In the genomic region with DNA sequence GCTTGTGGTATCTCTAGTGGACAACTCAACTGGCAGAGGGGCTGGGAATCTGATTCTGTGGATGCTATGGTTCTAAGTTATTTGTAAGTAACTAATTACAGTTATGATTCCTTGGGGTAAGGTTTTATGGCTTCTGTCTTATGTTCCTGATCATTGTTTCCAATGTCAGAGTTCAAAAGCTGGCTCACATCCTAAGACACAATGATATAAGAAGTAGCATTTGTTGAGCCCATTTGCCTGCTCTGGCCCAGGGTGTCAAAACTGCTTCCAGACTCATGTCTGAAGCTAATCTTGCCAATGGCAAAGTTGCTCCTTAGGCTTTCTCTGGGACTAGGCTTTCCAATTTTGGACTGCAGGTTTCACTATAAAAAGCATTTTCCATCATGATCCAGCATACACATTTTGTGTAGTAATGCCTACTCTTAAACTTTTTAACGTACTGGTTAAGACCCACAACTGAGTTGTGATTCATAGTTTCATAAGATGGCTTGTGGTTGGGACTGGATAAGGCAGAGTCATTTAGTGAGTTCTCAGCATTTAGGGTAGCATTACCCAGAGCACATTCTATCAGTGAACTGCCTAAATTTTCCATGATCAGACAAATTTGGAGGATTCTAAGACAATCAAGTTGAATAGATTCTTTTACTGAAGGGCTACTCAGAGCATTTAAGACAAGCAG, we compare ENCODE assay signal across 10 cellular contexts.
DNase-seq lines count a peak whose midpoint lies in the region; ATAC-seq and TF ChIP-seq lines count a peak whose summit lies in the region.
"Had no signal": no experiment of that assay in that cellular context is flagged by ENCODE, and none has a peak within 500 bp of the region (broad histone marks: within the 10 kb centered on the region; RNA-seq: fewer than 3 reads in every experiment).

No MANE protein-coding gene starts in this region.

- H3K27ac ChIP-seq in tibial artery: no peak overlapping the region
- H3K27ac ChIP-seq: colonic mucosa had no signal

- H3K4me3 ChIP-seq in fibroblast of mammary gland (ENCODE audit: control insufficient read depth, low read depth, low read length) (no peak overlapping the region), foreskin fibroblast (ENCODE audit: low read depth in 1 of 2, low read length in 2 of 2) (no peak overlapping the region), tibial artery (no peak overlapping the region)
- H3K4me3 ChIP-seq: colonic mucosa, MG63 had no signal

- intact Hi-C loops in tibial artery (cut with DNase I; ENCODE audit: low total_unique reads): no loop called here

- H3K4me1 ChIP-seq in tibial artery: peaks cover 0 to 18% (median 6%) of the 10 kb centered on the region in 4 donors
- H3K4me1 ChIP-seq: colonic mucosa had no signal

- no peaks in the 10 kb centered on the region for H3K9me3 ChIP-seq in tibial artery
- H3K9me3 ChIP-seq: colonic mucosa, MG63 had no signal

- no peaks in the 10 kb centered on the region for H3K27me3 ChIP-seq in tibial artery
- H3K27me3 ChIP-seq: colonic mucosa, MG63 had no signal

- TF ChIP-seq CTCF in fibroblast of mammary gland (conservative IDR thresholded peaks at IDR 0.05; ENCODE audit: control insufficient read depth, insufficient read depth, low read depth, low read length) (no peak), foreskin fibroblast (IDR thresholded peaks at IDR 0.05; ENCODE audit: low read depth, low read length) (no peak), tibial artery (IDR thresholded peaks at IDR 0.05) (no peak)

- ATAC-seq in GM18520 (IDR thresholded peaks at IDR 0.05; ENCODE audit: unreplicated experiment) (peak; percentile 79), GM21423 (IDR thresholded peaks at IDR 0.05; ENCODE audit: unreplicated experiment) (peak; percentile 65), HG03439 (IDR thresholded peaks at IDR 0.05; ENCODE audit: unreplicated experiment) (peak; percentile 85)

- peaks cover 32 to 82% (median 79%) of the 10 kb centered on the region in 3 donors for H3K36me3 ChIP-seq in tibial artery
- H3K36me3 ChIP-seq: colonic mucosa had no signal

- peak; percentile 68 for DNase-seq in fibroblast of mammary gland (ENCODE audit: low read depth)
- no peak for DNase-seq in foreskin fibroblast
- DNase-seq in NCI-H2227 (lab: John Stamatoyannopoulos, UW; ENCODE audit: unreplicated experiment): no peak
- DNase-seq in tibial artery: no peak
- DNase-seq: activated CD4-positive, alpha-beta T cell treated with anti-CD3 and anti-CD28 coated beads, Interleukin-2, amount 50 U/mL, for 48 hours; colonic mucosa; MG63 had no signal
